26 cellular contexts compared by ENCODE assay signal in genomic region chr18:75083131-75083530, GRCh38.
"Had no signal": no experiment of that assay in that cellular context is flagged by ENCODE, and none has a peak within 500 bp of the region (broad histone marks: within the 10 kb centered on the region; RNA-seq: fewer than 3 reads in every experiment).

No MANE protein-coding gene starts in this region.

- H3K27me3 ChIP-seq: brain microvascular endothelial cell, esophagus squamous epithelium, gastroesophageal sphincter, heart right ventricle had no signal

- H3K36me3 Mint-ChIP-seq: activated naive CD8-positive, alpha-beta T cell treated with anti-CD3 and anti-CD28 coated beads, Interleukin-2, amount 10 ng/mL, durations not matched to agents 7 days and 5 days had no signal

- DNase-seq: activated B cell treated with CpG ODN at 0.5 μM for 24 hours; activated CD4-positive, alpha-beta T cell treated with anti-CD3 and anti-CD28 coated beads for 48 hours; activated CD4-positive, alpha-beta T cell treated with anti-CD3 and anti-CD28 coated beads, Interleukin-2, amount 50 U/mL, for 1 hour; activated CD4-positive, alpha-beta T cell treated with anti-CD3 and anti-CD28 coated beads, Interleukin-2, amount 50 U/mL, for 48 hours; activated CD8-positive, alpha-beta T cell treated with anti-CD3 and anti-CD28 coated beads for 36 hours; activated naive CD4-positive, alpha-beta T cell treated with anti-CD3 and anti-CD28 coated beads, Interleukin-2, amount 10 ng/mL, durations not matched to agents 7 days and 5 days; activated naive CD8-positive, alpha-beta T cell treated with anti-CD3 and anti-CD28 coated beads, Interleukin-2, amount 10 ng/mL, durations not matched to agents 7 days and 5 days; activated T-cell treated with anti-CD3 and anti-CD28 coated beads, Interleukin-2, amount 50 U/mL, for 1 hour; activated T-cell treated with anti-CD3 and anti-CD28 coated beads, Interleukin-2, amount 50 U/mL, for 48 hours; brain microvascular endothelial cell; effector CD8-positive, alpha-beta T cell; esophagus squamous epithelium; foreskin melanocyte; heart right ventricle; T-helper 1 cell; T-helper 17 cell; T1000; WERI-Rb-1 had no signal

- H3K4me1 ChIP-seq: esophagus squamous epithelium, gastroesophageal sphincter, heart right ventricle had no signal

- H3K4me1 Mint-ChIP-seq: activated B cell treated with CpG ODN at 0.5 μM for 24 hours; activated naive CD4-positive, alpha-beta T cell treated with anti-CD3 and anti-CD28 coated beads, Interleukin-2, amount 10 ng/mL, durations not matched to agents 7 days and 5 days; activated naive CD8-positive, alpha-beta T cell treated with anti-CD3 and anti-CD28 coated beads, Interleukin-2, amount 10 ng/mL, durations not matched to agents 7 days and 5 days; central memory CD8-positive, alpha-beta T cell; T-helper 17 cell had no signal

- H3K36me3 ChIP-seq: brain microvascular endothelial cell, esophagus squamous epithelium, gastroesophageal sphincter, heart right ventricle, WERI-Rb-1 had no signal

- H3K27ac ChIP-seq: brain microvascular endothelial cell, epithelial cell of prostate, esophagus squamous epithelium, gastroesophageal sphincter, heart right ventricle, WERI-Rb-1 had no signal

- H3K4me3 Mint-ChIP-seq: activated B cell treated with CpG ODN at 0.5 μM for 24 hours; activated CD8-positive, alpha-beta T cell treated with anti-CD3 and anti-CD28 coated beads for 36 hours; activated naive CD4-positive, alpha-beta T cell treated with anti-CD3 and anti-CD28 coated beads, Interleukin-2, amount 10 ng/mL, durations not matched to agents 7 days and 5 days; activated naive CD8-positive, alpha-beta T cell treated with anti-CD3 and anti-CD28 coated beads, Interleukin-2, amount 10 ng/mL, durations not matched to agents 7 days and 5 days; activated T-helper 1 cell treated with anti-CD3 and anti-CD28 coated beads, Interleukin-12 subunit alpha, Interleukin-12 subunit beta, Interleukin-2, Interleukin-4 antibody, amounts not matched to agents 30 ng/mL and 10 ng/mL and 1 ng/mL, durations not matched to agents 14 hours and 24 hours and 36 hours; central memory CD8-positive, alpha-beta T cell; T-helper 17 cell; T-helper 2 cell treated with Interferon-gamma antibody and Interleukin-4, amounts not matched to agents 5 μg/mL and 100 μg/mL, for 36 hours had no signal

- H3K27me3 Mint-ChIP-seq: activated B cell treated with CpG ODN at 0.5 μM for 24 hours; activated CD8-positive, alpha-beta T cell treated with anti-CD3 and anti-CD28 coated beads for 36 hours; central memory CD8-positive, alpha-beta T cell; T-helper 17 cell had no signal

- H3K4me3 ChIP-seq: esophagus squamous epithelium, gastroesophageal sphincter, heart right ventricle had no signal

- H3K27ac Mint-ChIP-seq: activated B cell treated with CpG ODN at 0.5 μM for 24 hours; activated CD8-positive, alpha-beta T cell treated with anti-CD3 and anti-CD28 coated beads for 36 hours; activated naive CD4-positive, alpha-beta T cell treated with anti-CD3 and anti-CD28 coated beads, Interleukin-2, amount 10 ng/mL, durations not matched to agents 7 days and 5 days; activated naive CD4-positive, alpha-beta T cell treated with anti-CD3 and anti-CD28 coated beads, Interleukin-2, amount 50 U/mL, for 72 hours; activated naive CD8-positive, alpha-beta T cell treated with anti-CD3 and anti-CD28 coated beads, Interleukin-2, amount 10 ng/mL, durations not matched to agents 7 days and 5 days; activated T-helper 1 cell treated with anti-CD3 and anti-CD28 coated beads, Interleukin-12 subunit alpha, Interleukin-12 subunit beta, Interleukin-2, Interleukin-4 antibody, amounts not matched to agents 30 ng/mL and 10 ng/mL and 1 ng/mL, durations not matched to agents 14 hours and 24 hours and 36 hours; activated T-helper 2 cell treated with anti-CD3 and anti-CD28 coated beads, Interferon-gamma antibody, Interleukin-2, Interleukin-4, amounts not matched to agents 10 μg/mL and 5 μg/mL and 100 μg/mL, durations not matched to agents 14 hours and 24 hours and 36 hours; T-helper 17 cell; T-helper 2 cell treated with Interferon-gamma antibody and Interleukin-4, amounts not matched to agents 5 μg/mL and 100 μg/mL, for 36 hours had no signal

- ATAC-seq: activated CD4-positive, CD25-positive, alpha-beta regulatory T cell treated with anti-CD3 and anti-CD28 coated beads, Interleukin-2, amount 50 U/mL, for 24 hours; activated CD8-positive, alpha-beta T cell treated with anti-CD3 and anti-CD28 coated beads for 36 hours; activated naive CD4-positive, alpha-beta T cell treated with anti-CD3 and anti-CD28 coated beads, Interleukin-2, amount 50 U/mL, for 72 hours; gastroesophageal sphincter; heart right ventricle; T-helper 17 cell had no signal
